1 cellular context compared by ENCODE assay signal in the genomic region with DNA sequence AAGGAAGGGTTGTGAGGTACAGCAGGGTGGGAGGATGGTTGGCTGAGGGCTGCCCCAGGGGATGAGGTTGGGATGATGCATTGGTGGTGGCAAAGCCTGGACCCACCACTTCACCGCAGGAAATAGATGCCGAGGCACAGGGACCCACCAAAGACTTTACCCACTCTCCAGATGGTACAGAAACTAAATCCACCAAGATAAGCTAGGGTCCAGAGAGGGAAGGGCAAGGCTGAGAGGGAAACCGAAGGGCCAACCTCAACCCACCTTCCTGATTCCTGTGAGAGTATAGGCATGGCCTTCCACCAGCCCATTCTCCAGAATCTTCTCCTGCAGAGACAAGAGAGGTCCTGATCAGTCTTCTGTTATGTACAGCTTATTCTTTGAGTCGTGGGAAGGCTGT.
TF ChIP-seq lines count a peak whose summit lies in the region.

No MANE protein-coding gene starts in this region.

TF ChIP-seq in SK-N-SH, 30 proteins besides CTCF, POLR2A, EP300 and RAD21 (continued from another document):
- TF ChIP-seq, protein P1, sequence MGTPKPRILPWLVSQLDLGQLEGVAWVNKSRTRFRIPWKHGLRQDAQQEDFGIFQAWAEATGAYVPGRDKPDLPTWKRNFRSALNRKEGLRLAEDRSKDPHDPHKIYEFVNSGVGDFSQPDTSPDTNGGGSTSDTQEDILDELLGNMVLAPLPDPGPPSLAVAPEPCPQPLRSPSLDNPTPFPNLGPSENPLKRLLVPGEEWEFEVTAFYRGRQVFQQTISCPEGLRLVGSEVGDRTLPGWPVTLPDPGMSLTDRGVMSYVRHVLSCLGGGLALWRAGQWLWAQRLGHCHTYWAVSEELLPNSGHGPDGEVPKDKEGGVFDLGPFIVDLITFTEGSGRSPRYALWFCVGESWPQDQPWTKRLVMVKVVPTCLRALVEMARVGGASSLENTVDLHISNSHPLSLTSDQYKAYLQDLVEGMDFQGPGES (IDR thresholded peaks at IDR 0.05; ENCODE audit: low read depth, low read length): no peak
- no peak for TF ChIP-seq POLR2AphosphoS5 (IDR thresholded peaks at IDR 0.05; ENCODE audit: low read depth, low read length)
- TF ChIP-seq GABPA (IDR thresholded peaks at IDR 0.05; ENCODE audit: low read depth): no peak
- no peak for TF ChIP-seq TCF12 (IDR thresholded peaks at IDR 0.05)
- TF ChIP-seq TEAD4 (IDR thresholded peaks at IDR 0.05; ENCODE audit: borderline replicate concordance, insufficient read depth): no peak
- TF ChIP-seq MEF2A (IDR thresholded peaks at IDR 0.05; ENCODE audit: borderline replicate concordance, low read depth): no peak
